28 cellular contexts compared by ENCODE assay signal in the genomic region with DNA sequence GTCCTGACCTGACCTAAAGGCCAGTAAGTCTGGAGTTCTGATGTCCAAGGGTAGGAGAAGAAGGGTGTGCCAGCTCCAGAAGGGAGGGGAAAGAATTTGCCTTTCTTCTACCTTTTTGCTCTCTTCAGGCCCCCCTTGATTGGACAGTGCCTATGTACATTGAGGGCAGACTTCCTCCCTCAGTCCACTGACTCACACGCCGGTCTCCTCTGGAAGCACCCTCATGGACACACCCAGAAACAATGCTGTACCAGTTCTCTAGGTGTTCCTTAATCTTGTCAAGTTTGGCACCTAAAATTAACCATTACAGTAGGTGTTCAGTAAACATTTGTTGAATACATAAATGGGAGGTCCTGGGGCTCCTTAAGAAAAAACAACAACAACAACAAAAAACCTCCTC.
"Had no signal": no experiment of that assay in that cellular context is flagged by ENCODE, and none has a peak within 500 bp of the region (broad histone marks: within the 10 kb centered on the region; RNA-seq: fewer than 3 reads in every experiment).

No MANE protein-coding gene starts in this region.

- H3K4me2 ChIP-seq: KMS-11 had no signal

- DNase-seq: activated CD4-positive, alpha-beta memory T cell treated with anti-CD3 and anti-CD28 coated beads for 36 hours; activated CD4-positive, alpha-beta T cell treated with anti-CD3 and anti-CD28 coated beads, Interleukin-2, amount 10 ng/mL, durations not matched to agents 7 days and 5 days; activated CD4-positive, CD25-positive, alpha-beta regulatory T cell; activated CD8-positive, alpha-beta memory T cell treated with anti-CD3 and anti-CD28 coated beads for 24 hours; activated gamma-delta T cell; activated naive CD4-positive, alpha-beta T cell treated with anti-CD3 and anti-CD28 coated beads for 36 hours; activated T-cell treated with anti-CD3 and anti-CD28 coated beads for 4 hours; activated T-cell treated with anti-CD3 and anti-CD28 coated beads, Interleukin-2, amount 50 U/mL, for 48 hours; brain microvascular endothelial cell; caudate nucleus; MM.1S; NCI-H1105; NCI-H1436; NCI-H1694 treated with DMSO at 0.1 percent for 48 hours; NCI-H2029 treated with DMSO at 0.1 percent for 48 hours; NCI-H345; NCI-H510A; NCI-H69; NK-92 treated with Interleukin-12 subunit alpha and Interleukin-12 subunit beta, amount 100 ng/mL, for 24 hours; OCI-M1; SIG-M5; T-cell; T-helper 2 cell; T1000 had no signal

- H3K36me3 ChIP-seq: brain microvascular endothelial cell had no signal

- H3K27ac ChIP-seq: brain microvascular endothelial cell, KMS-11, VCaP had no signal

- H3K9ac ChIP-seq: KMS-11 had no signal

- FAIRE-seq: RCC 7860 had no signal

- H3K27me3 ChIP-seq: brain microvascular endothelial cell had no signal

- ATAC-seq: activated T-helper 17 cell treated with anti-CD3 and anti-CD28 coated beads, Interleukin-2, amount 50 U/mL, for 72 hours; T-cell had no signal
